Comparison of ENCODE assay signal across 8 cellular contexts in genomic region chr16:66696669-66697630, GRCh38. TPM values are rescaled to one million over a fixed set of nuclear protein-coding genes. Genes with fewer than 3 reads are reported as not detected.
DNase-seq lines count a peak whose midpoint lies in the region; ATAC-seq and TF ChIP-seq lines count a peak whose summit lies in the region.

Gene CMTM4 (minus strand): TSS chr16:66696743. CDS start chr16:66696525, 218 bp downstream.

- no peaks in the 10 kb centered on the region for H3K9me3 Mint-ChIP-seq in CD8-positive, alpha-beta memory T cell

- CTCF ChIA-PET in CD8-positive, alpha-beta memory T cell (lab: Charles Lee), result interaction anchor here (0.6 to 1.3 kb wide), 6 partner anchors 29 to 290 kb away, joined by 3 to 4 read pairs (median 3); partner anchors contain the start of gene NAE1
- CTCF ChIA-PET in OCI-LY7 (lab: Charles Lee; ENCODE audit: unreplicated experiment), result interaction anchor here (0.6 to 1.1 kb wide), 5 partner anchors 18 to 339 kb away, joined by 3 to 4 read pairs (median 3); partner anchors contain the start of gene PDP2

- ATAC-seq in GM19455 (IDR thresholded peaks at IDR 0.05; ENCODE audit: unreplicated experiment), result peak; percentile 86

- POLR2A ChIA-PET in CD8-positive, alpha-beta memory T cell (lab: Charles Lee), result no interaction called here
- POLR2A ChIA-PET in OCI-LY7 (lab: Charles Lee), result interaction anchor here (1.0 to 1.4 kb wide), 2 partner anchors 10 to 83 kb away, joined by 4 to 5 read pairs; no protein-coding TSS in a partner anchor

- no peaks in the 10 kb centered on the region for H4K20me1 ChIP-seq in OCI-LY7 (ENCODE audit: insufficient read depth, low read length)

- no peaks in the 10 kb centered on the region for H3K9me2 ChIP-seq in OCI-LY7 (ENCODE audit: insufficient read depth, low read length)

- peak within 1 kb of the TSS; percentile 89 for H3K4me2 ChIP-seq in OCI-LY7 (ENCODE audit: low read length)

- H3K27ac Mint-ChIP-seq in CD8-positive, alpha-beta memory T cell, result peak within 1 kb of the TSS in 4 of 8 donors; percentile 11 to 97 (median 56)

- peak within 1 kb of the TSS; percentile 75 for H3K4me3 ChIP-seq in CD8-positive, alpha-beta memory T cell (ENCODE audit: low read length)
- H3K4me3 ChIP-seq in HL-60 (replicated peaks; ENCODE audit: insufficient read depth, low read length) (peak within 1 kb of the TSS; percentile 83), OCI-LY7 (ENCODE audit: low read depth, low read length, poor library complexity, severe bottlenecking) (peak within 1 kb of the TSS; percentile 66), mucosa of rectum (ENCODE audit: low read length in 2 of 2) (peak within 1 kb of the TSS; percentile 90)

- peak within 1 kb of the TSS; percentile 82 to 92 (median 85) for H3K4me3 Mint-ChIP-seq in CD8-positive, alpha-beta memory T cell

- no peaks in the 10 kb centered on the region for H3K36me3 ChIP-seq in CD8-positive, alpha-beta memory T cell (ENCODE audit: insufficient read depth, low read length)
- H3K36me3 ChIP-seq in OCI-LY7 (ENCODE audit: insufficient read depth, low read length) (no peaks in the 10 kb centered on the region), mucosa of rectum (ENCODE audit: control insufficient read depth in 2 of 2, insufficient read depth in 2 of 2, low read length in 2 of 2) (no peaks in the 10 kb centered on the region)

- H3K27me3 ChIP-seq in CD8-positive, alpha-beta memory T cell (ENCODE audit: insufficient read depth, low read length, poor library complexity, severe bottlenecking), result no peaks in the 10 kb centered on the region
- H3K27me3 ChIP-seq in HL-60 (ENCODE audit: insufficient read depth, poor library complexity, severe bottlenecking), result no peaks in the 10 kb centered on the region
- peaks cover 0 to 2% of the 10 kb centered on the region in 2 donors for H3K27me3 ChIP-seq in mucosa of rectum (ENCODE audit: control insufficient read depth in 2 of 2, insufficient read depth in 2 of 2, low read length in 2 of 2)

- peaks cover 13% of the 10 kb centered on the region for H3K4me1 ChIP-seq in CD8-positive, alpha-beta memory T cell (ENCODE audit: insufficient read depth, low read length)
- H3K4me1 ChIP-seq in OCI-LY7 (ENCODE audit: insufficient read depth, low read length, poor library complexity, severe bottlenecking) (peaks cover 6% of the 10 kb centered on the region), mucosa of rectum (ENCODE audit: control insufficient read depth in 2 of 2, insufficient read depth in 2 of 2, low read length in 2 of 2) (peaks cover 18 to 24% of the 10 kb centered on the region in 2 donors)

- no peak for TF ChIP-seq POLR2A in erythroblast (IDR thresholded peaks at IDR 0.05; ENCODE audit: low read length)

- no peak for TF ChIP-seq CTCF in HL-60 (IDR thresholded peaks at IDR 0.05; ENCODE audit: insufficient read depth, low read length)
- TF ChIP-seq CTCF in OCI-LY7 (conservative IDR thresholded peaks at IDR 0.05; ENCODE audit: low read length), result peak; percentile 61

- intact Hi-C loops in OCI-LY7 (cut with micrococcal nuclease; ENCODE audit: unreplicated experiment), result no loop called here

- peak; percentile 73 to 81 (median 75) for DNase-seq in CD8-positive, alpha-beta memory T cell
- DNase-seq in HL-60 (ENCODE audit: low read depth in 1 of 2, low spot score in 1 of 2), result peak; percentile 59 to 62
- peak; percentile 83 for DNase-seq in OCI-LY7 (ENCODE audit: low spot score)
- peak; percentile 83 for DNase-seq in activated T-cell treated with anti-CD3 and anti-CD28 coated beads, Interleukin-2, amount 50 U/mL, for 1 hour
- DNase-seq in erythroblast (lab: John Stamatoyannopoulos, UW), result peak; percentile 82 to 90
- peak; percentile 32 to 45 for DNase-seq in stimulated activated CD8-positive, alpha-beta memory T cell treated with anti-CD3 and anti-CD28 coated beads, Interleukin-4, amount 100 ng/mL, for 1 hour (ENCODE audit: low read depth in 2 of 2, low spot score in 1 of 2)

- H3K27ac ChIP-seq in CD8-positive, alpha-beta memory T cell (ENCODE audit: low read depth, low read length), result peak within 1 kb of the TSS; percentile 9
- H3K27ac ChIP-seq in HL-60 (replicated peaks), result peak within 1 kb of the TSS; percentile 47
- H3K27ac ChIP-seq in OCI-LY7 (ENCODE audit: low read depth, low read length, poor library complexity, severe bottlenecking), result no peak within 1 kb of the TSS
- peak within 1 kb of the TSS; percentile 90 to 95 for H3K27ac ChIP-seq in mucosa of rectum (ENCODE audit: low read depth in 2 of 2, low read length in 2 of 2)

- peak within 1 kb of the TSS; percentile 81 for H2AFZ ChIP-seq in OCI-LY7 (ENCODE audit: low read length)

- H3K27me3 Mint-ChIP-seq in CD8-positive, alpha-beta memory T cell, result peaks cover 9 to 13% of the 10 kb centered on the region in 2 donors

- H3K36me3 Mint-ChIP-seq in CD8-positive, alpha-beta memory T cell, result no peaks in the 10 kb centered on the region

- no peaks in the 10 kb centered on the region for H3K9me3 ChIP-seq in CD8-positive, alpha-beta memory T cell (ENCODE audit: low read length)
- H3K9me3 ChIP-seq in OCI-LY7 (ENCODE audit: low read length) (no peaks in the 10 kb centered on the region), mucosa of rectum (ENCODE audit: control insufficient read depth in 2 of 2, low read length in 2 of 2) (no peaks in the 10 kb centered on the region)

- peak within 1 kb of the TSS; percentile 92 to 93 for H3K9ac ChIP-seq in mucosa of rectum (ENCODE audit: low read depth in 1 of 2, low read length in 2 of 2)

- peaks cover 5 to 17% (median 14%) of the 10 kb centered on the region in 3 donors for H3K4me1 Mint-ChIP-seq in CD8-positive, alpha-beta memory T cell

- no TSS peak for BruUV-seq in OCI-LY7 (replicated peaks; lab: Mats Ljungman, UMichigan)

- H3K79me2 ChIP-seq in OCI-LY7 (ENCODE audit: insufficient read depth, low read depth, low read length), result no peaks in the 10 kb centered on the region

RNA-seq across cellular contexts. Expression of gene CMTM4, which starts in this region (rescaled TPM):
- 1 to 10 TPM; 4.1 to 4.4 TPM for total RNA-seq in CD8-positive, alpha-beta memory T cell
- 0.20 TPM for polyA plus RNA-seq in CD8-positive, alpha-beta memory T cell
- 0.03 TPM in 1 of 2 replicates, not detected in the other for total RNA-seq in OCI-LY7 (2014; rRNA removed; shearing (Covaris generic))
- 0.76 and 1.3 TPM in 2 replicates for total RNA-seq in OCI-LY7 (2022)
